16 cellular contexts compared by ENCODE assay signal in genomic region chr5:67297376-67297775, GRCh38.
DNase-seq lines count a peak whose midpoint lies in the region; TF ChIP-seq lines count a peak whose summit lies in the region.
"Had no signal": no experiment of that assay in that cellular context is flagged by ENCODE, and none has a peak within 500 bp of the region (broad histone marks: within the 10 kb centered on the region; RNA-seq: fewer than 3 reads in every experiment).

No MANE protein-coding gene starts in this region.

- H3K4me1 ChIP-seq in HEK293 (ENCODE audit: control insufficient read depth, insufficient read depth, low read length) (no peaks in the 10 kb centered on the region), trophoblast cell (ENCODE audit: control insufficient read depth in 1 of 2, insufficient read depth in 2 of 2, low read length in 2 of 2) (peaks cover 8 to 14% of the 10 kb centered on the region in 2 experiments)
- H3K4me1 ChIP-seq: SJCRH30 had no signal

- H3K9me3 ChIP-seq in HEK293 (ENCODE audit: control insufficient read depth, insufficient read depth, low read depth, low read length) (no peaks in the 10 kb centered on the region), trophoblast cell (ENCODE audit: insufficient read depth, low read depth, low read length) (no peaks in the 10 kb centered on the region)
- H3K9me3 ChIP-seq: MG63, Peyer's patch, SJCRH30 had no signal

- H3K4me3 ChIP-seq in HEK293 (ENCODE audit: low read depth, low read length) (no peak overlapping the region), trophoblast cell (ENCODE audit: low read depth, low read length) (no peak overlapping the region)
- H3K4me3 ChIP-seq: MG63, Peyer's patch, SJCRH30 had no signal

- H3K14ac ChIP-seq in trophoblast cell (ENCODE audit: low read length), result no peak overlapping the region

- H3K4me2 ChIP-seq in trophoblast cell (ENCODE audit: low read length), result peak overlapping the region; percentile 18
- H3K4me2 ChIP-seq: KMS-11 had no signal

- peaks cover 8% of the 10 kb centered on the region for H3K79me1 ChIP-seq in trophoblast cell (ENCODE audit: low read length)

- no peak overlapping the region for H3K9ac ChIP-seq in trophoblast cell (ENCODE audit: low read length)
- H3K9ac ChIP-seq: KMS-11 had no signal

- WGBS in trophoblast cell (ENCODE audit: extremely low coverage, insufficient coverage, insufficient read length), result no CpG with 5 or more reads among the region's 4 CpGs

- no peak overlapping the region for H2AK5ac ChIP-seq in trophoblast cell (ENCODE audit: low read length)

- no peak overlapping the region for H3K23ac ChIP-seq in trophoblast cell (ENCODE audit: low read length)

- POLR2A ChIA-PET in HEK293 (lab: Yijun Ruan, JAX), result no interaction called here

- H2BK12ac ChIP-seq in trophoblast cell (ENCODE audit: low read length), result peak overlapping the region; percentile 1

- no peak overlapping the region for H4K8ac ChIP-seq in trophoblast cell (ENCODE audit: low read depth, low read length)

- H3K27me3 ChIP-seq in trophoblast cell (ENCODE audit: insufficient read depth, low read length), result no peaks in the 10 kb centered on the region
- H3K27me3 ChIP-seq: MG63, Peyer's patch, SJCRH30 had no signal

- no peak overlapping the region for H3K27ac ChIP-seq in HEK293 (ENCODE audit: extremely low read depth, low read depth, low read length)
- H3K27ac ChIP-seq in trophoblast cell (ENCODE audit: low read depth, low read length), result peak overlapping the region; percentile 55
- H3K27ac ChIP-seq: KMS-11, Peyer's patch, SJCRH30 had no signal

- no peak overlapping the region for H3K18ac ChIP-seq in trophoblast cell (ENCODE audit: low read length)

- H4K91ac ChIP-seq in trophoblast cell (ENCODE audit: low read depth, low read length), result peak overlapping the region; percentile 21

- DNase-seq in NCI-H510A treated with DMSO at 0.1 percent for 48 hours (lab: John Stamatoyannopoulos, UW), result peak; percentile 25
- DNase-seq in NCI-H510A (lab: John Stamatoyannopoulos, UW), result no peak
- DNase-seq in NCI-H748 (lab: John Stamatoyannopoulos, UW; ENCODE audit: unreplicated experiment), result peak; percentile 78
- no peak for DNase-seq in trophoblast cell
- DNase-seq in activated CD4-positive, alpha-beta T cell treated with anti-CD3 and anti-CD28 coated beads for 1 hour, result no peak
- DNase-seq in foreskin melanocyte, result no peak
- DNase-seq: CD4-positive, alpha-beta memory T cell; MG63; NCI-H1436; NCI-H2107; NCI-H526; Peyer's patch; SJCRH30; T-helper 9 cell had no signal

- CTCF ChIA-PET in HEK293 (lab: Yijun Ruan, JAX), result interaction anchor here (0.7 kb wide), 1 partner anchor 17 kb away, joined by 3 read pairs; no protein-coding TSS in a partner anchor

- peak overlapping the region; percentile 3 for H2BK5ac ChIP-seq in trophoblast cell (ENCODE audit: low read depth, low read length, poor library complexity)

- peak overlapping the region; percentile 48 for H2BK120ac ChIP-seq in trophoblast cell (ENCODE audit: insufficient read depth, low read length, poor library complexity)

- TF ChIP-seq CTCF in HEK293 (tag by site-specific recombination; IDR thresholded peaks at IDR 0.05), result no peak

- no peak overlapping the region for H2AFZ ChIP-seq in trophoblast cell (ENCODE audit: insufficient read depth, low read length, poor library complexity)

- no peak overlapping the region for H4K12ac ChIP-seq in trophoblast cell (ENCODE audit: low read depth, low read length)

- H3K79me2 ChIP-seq in trophoblast cell (ENCODE audit: control insufficient read depth, insufficient read depth, low read length, poor library complexity), result no peaks in the 10 kb centered on the region

- H3K36me3 ChIP-seq in HEK293 (ENCODE audit: control insufficient read depth in 2 of 2, insufficient read depth in 1 of 2, low read length in 2 of 2) (no peaks in the 10 kb centered on the region), trophoblast cell (ENCODE audit: control insufficient read depth in 1 of 2, insufficient read depth in 2 of 2, low read length in 2 of 2) (no peaks in the 10 kb centered on the region)
- H3K36me3 ChIP-seq: MG63, Peyer's patch, SJCRH30 had no signal

- H3K4ac ChIP-seq in trophoblast cell (ENCODE audit: low read depth, low read length), result no peak overlapping the region

TF ChIP-seq in HEK293, 187 proteins besides CTCF, POLR2A, EP300 and RAD21:
- TF ChIP-seq ZNF830 (tag by site-specific recombination; IDR thresholded peaks at IDR 0.05; ENCODE audit: low read depth) (no peak), ZNF544 (tag by site-specific recombination; IDR thresholded peaks at IDR 0.05) (peak; percentile 70; the same call in 1 of the 2 replicates), ZNF776 (tag by site-specific recombination; IDR thresholded peaks at IDR 0.05; ENCODE audit: borderline replicate concordance) (peak; percentile 43; the same call in 1 of the 2 replicates), ELK4 (IDR thresholded peaks at IDR 0.05; ENCODE audit: borderline replicate concordance, low read depth, low read length) (no peak)
TF ChIP-seq in HEK293: peak in this region for 2.

Comparison
In these comparisons a context has a peak if more than half of its experiments do, and no peak if none do; other contexts are left out.
1. DNase-seq: peak in NCI-H510A treated with DMSO at 0.1 percent for 48 hours (single experiment) and NCI-H748 (single experiment); none in NCI-H510A (single experiment), trophoblast cell (0 of 2), activated CD4-positive, alpha-beta T cell treated with anti-CD3 and anti-CD28 coated beads for 1 hour (single experiment) and foreskin melanocyte (single experiment).